ENCODE assay signal across 8 cellular contexts in the genomic region with DNA sequence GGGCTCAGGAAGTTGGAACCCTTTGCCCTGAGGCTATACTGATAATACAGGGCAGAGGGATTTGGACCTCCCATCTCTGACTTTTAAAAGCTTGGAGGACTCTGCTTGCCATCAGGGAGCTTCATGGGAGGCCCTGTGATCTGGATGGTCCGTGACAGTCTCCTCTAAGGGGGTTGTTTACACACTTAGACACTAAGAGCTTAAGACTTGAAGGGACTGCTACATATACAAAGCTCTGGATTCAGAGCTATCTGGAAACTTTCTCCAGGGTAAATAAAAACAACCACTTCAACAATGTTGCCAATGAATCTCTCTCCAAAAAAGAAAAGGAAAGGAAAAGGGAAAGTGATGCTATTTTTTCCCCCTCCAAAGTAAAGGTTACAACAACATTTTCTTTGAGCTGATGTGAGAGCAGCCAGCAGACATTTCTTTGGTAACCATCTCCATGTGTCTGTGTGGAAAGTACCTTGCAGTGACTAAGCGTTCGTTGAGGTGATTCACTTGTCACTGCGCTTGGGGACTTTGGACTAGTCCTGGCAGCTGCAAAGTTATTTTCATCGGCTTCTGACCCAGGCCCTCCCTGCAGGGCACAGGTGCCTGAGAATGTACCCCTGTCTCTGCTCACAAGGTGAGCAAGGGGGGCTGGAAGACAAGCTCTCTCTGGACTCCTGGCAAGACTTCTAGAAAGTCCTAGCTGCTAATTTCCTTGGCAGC.
DNase-seq lines count a peak whose midpoint lies in the region; ATAC-seq and TF ChIP-seq lines count a peak whose summit lies in the region.

No MANE protein-coding gene starts in this region.

- H3K79me2 ChIP-seq in GM23338 (replicated peaks; ENCODE audit: insufficient read depth) (no peaks in the 10 kb centered on the region), PC-3 (ENCODE audit: low read length) (no peaks in the 10 kb centered on the region)

- ATAC-seq in GM23338 (no peak), PC-3 (peak; percentile 9; the same call in 1 of the 2 replicates)

- no peak overlapping the region for H3K4me3 Mint-ChIP-seq in GM23338
- no peak overlapping the region for H3K4me3 Mint-ChIP-seq in activated naive CD4-positive, alpha-beta T cell treated with anti-CD3 and anti-CD28 coated beads, Interleukin-2, amount 10 ng/mL, durations not matched to agents 7 days and 5 days

- H3K27me3 ChIP-seq in GM23338 (ENCODE audit: insufficient read depth) (no peaks in the 10 kb centered on the region), PC-3 (ENCODE audit: low read length) (no peaks in the 10 kb centered on the region)

- intact Hi-C loops in PC-3 (cut with micrococcal nuclease), result loop anchor here (1.0 to 10.0 kb wide), 5 partner anchors 249 to 816 kb away; no protein-coding TSS in a partner anchor

- POLR2A ChIA-PET in PC-3 (lab: Charles Lee; ENCODE audit: unreplicated experiment), result interaction anchor here (0.6 kb wide), 2 partner anchors 305 to 408 kb away, joined by 4 to 5 read pairs; no protein-coding TSS in a partner anchor

- no peaks in the 10 kb centered on the region; the same call in 1 of the 2 replicates for H3F3A ChIP-seq in GM23338 (replicated peaks; ENCODE audit: low read depth)
- H3F3A ChIP-seq in PC-3 (ENCODE audit: low read length, unreplicated experiment), result peaks cover 6% of the 10 kb centered on the region

- H3K4me3 ChIP-seq in GM23338 (no peak overlapping the region), PC-3 (ENCODE audit: low read length) (no peak overlapping the region; the same call in 1 of the 2 replicates), foreskin fibroblast (ENCODE audit: low read depth in 1 of 2, low read length in 2 of 2) (no peak overlapping the region)

- no peak overlapping the region for H3K4me2 ChIP-seq in GM23338
- H3K4me2 ChIP-seq in PC-3 (ENCODE audit: low read length), result peak overlapping the region; percentile 63

- BruUV-seq in PC-3 (replicated peaks; lab: Mats Ljungman, UMichigan), result no TSS peak

- H3K27ac ChIP-seq in GM23338 (ENCODE audit: low read depth) (peak overlapping the region; percentile 88), PC-3 (ENCODE audit: low read length) (peak overlapping the region; percentile 99), substantia nigra (ENCODE audit: low read depth, low read length, poor library complexity, severe bottlenecking) (peak overlapping the region; percentile 85)

- H3K27me3 Mint-ChIP-seq in GM23338 (ENCODE audit: insufficient read depth, low read depth, poor library complexity), result peaks cover 6% of the 10 kb centered on the region
- no peaks in the 10 kb centered on the region for H3K27me3 Mint-ChIP-seq in activated naive CD4-positive, alpha-beta T cell treated with anti-CD3 and anti-CD28 coated beads, Interleukin-2, amount 10 ng/mL, durations not matched to agents 7 days and 5 days

- CTCF ChIA-PET in PC-3 (lab: Charles Lee), result no interaction called here
- CTCF ChIA-PET in activated naive CD4-positive, alpha-beta T cell treated with anti-CD3 and anti-CD28 coated beads, Interleukin-2, amount 10 ng/mL, durations not matched to agents 7 days and 5 days (lab: Charles Lee), result no interaction called here

- no peaks in the 10 kb centered on the region for H3K9me3 ChIP-seq in PC-3 (ENCODE audit: low read length)

- H3K9ac ChIP-seq in PC-3 (ENCODE audit: low read length), result peak overlapping the region; percentile 56

- H3K9me3 Mint-ChIP-seq in GM23338, result no peaks in the 10 kb centered on the region
- H3K9me3 Mint-ChIP-seq in activated naive CD4-positive, alpha-beta T cell treated with anti-CD3 and anti-CD28 coated beads, Interleukin-2, amount 10 ng/mL, durations not matched to agents 7 days and 5 days, result no peaks in the 10 kb centered on the region

- TF ChIP-seq CTCF in GM10266 (IDR thresholded peaks at IDR 0.05; ENCODE audit: control insufficient read depth, insufficient read depth, low read depth, missing control alignments), result no peak
- no peak for TF ChIP-seq CTCF in GM23338 (conservative IDR thresholded peaks at IDR 0.05; ENCODE audit: low read depth in 2 of 2)
- TF ChIP-seq CTCF in PC-3 (conservative IDR thresholded peaks at IDR 0.05; ENCODE audit: low read depth, low read length), result no peak
- TF ChIP-seq CTCF in foreskin fibroblast (IDR thresholded peaks at IDR 0.05; ENCODE audit: low read depth, low read length), result no peak

- peaks cover 20% of the 10 kb centered on the region for H3K4me1 Mint-ChIP-seq in GM23338
- no peaks in the 10 kb centered on the region for H3K4me1 Mint-ChIP-seq in activated naive CD4-positive, alpha-beta T cell treated with anti-CD3 and anti-CD28 coated beads, Interleukin-2, amount 10 ng/mL, durations not matched to agents 7 days and 5 days

- H3K27ac Mint-ChIP-seq in GM23338, result no peak overlapping the region
- H3K27ac Mint-ChIP-seq in activated naive CD4-positive, alpha-beta T cell treated with anti-CD3 and anti-CD28 coated beads, Interleukin-2, amount 10 ng/mL, durations not matched to agents 7 days and 5 days, result no peak overlapping the region

- no peaks in the 10 kb centered on the region for H3K36me3 ChIP-seq in GM23338 (ENCODE audit: insufficient read depth)
- H3K36me3 ChIP-seq in PC-3 (ENCODE audit: low read depth, low read length), result no peaks in the 10 kb centered on the region

- H3K9me2 ChIP-seq in GM23338 (ENCODE audit: insufficient read depth) (peaks cover 12% of the 10 kb centered on the region), PC-3 (replicated peaks; ENCODE audit: low read length) (no peaks in the 10 kb centered on the region)

- H4K20me1 ChIP-seq in GM23338 (replicated peaks; ENCODE audit: insufficient read depth) (no peaks in the 10 kb centered on the region), PC-3 (ENCODE audit: low read length) (no peaks in the 10 kb centered on the region)

- H3K36me3 Mint-ChIP-seq in GM23338 (ENCODE audit: low read depth), result no peaks in the 10 kb centered on the region
- H3K36me3 Mint-ChIP-seq in activated naive CD4-positive, alpha-beta T cell treated with anti-CD3 and anti-CD28 coated beads, Interleukin-2, amount 10 ng/mL, durations not matched to agents 7 days and 5 days, result no peaks in the 10 kb centered on the region

- H3K4me1 ChIP-seq in GM23338 (ENCODE audit: insufficient read depth), result peaks cover 30% of the 10 kb centered on the region
- peaks cover 59% of the 10 kb centered on the region for H3K4me1 ChIP-seq in PC-3 (ENCODE audit: insufficient read depth, low read length)

- DNase-seq in GM10266 (ENCODE audit: extremely low spot score), result peak; percentile 42
- DNase-seq in GM23338 (ENCODE audit: low spot score), result peak; percentile 4
- DNase-seq in PC-3, result peak; percentile 65
- DNase-seq in foreskin fibroblast, result peak; percentile 66 to 79
- DNase-seq in substantia nigra (lab: John Stamatoyannopoulos, UW), result peak in 1 of 49 donors; percentile 6
- DNase-seq in NCI-H510A (lab: John Stamatoyannopoulos, UW), result no peak
- DNase-seq in activated naive CD4-positive, alpha-beta T cell treated with anti-CD3 and anti-CD28 coated beads, Interleukin-2, amount 10 ng/mL, durations not matched to agents 7 days and 5 days, result no peak
- DNase-seq in DMS114 treated with DMSO at 0.1 percent for 48 hours (lab: John Stamatoyannopoulos, UW; ENCODE audit: unreplicated experiment), result no peak

- H2AFZ ChIP-seq in GM23338 (no peak overlapping the region; the same call in 1 of the 2 replicates), PC-3 (ENCODE audit: low read length) (no peak overlapping the region)

TF ChIP-seq in GM23338, 12 proteins besides CTCF, POLR2A, EP300 and RAD21 (continues in another document):
- TF ChIP-seq STAT1 (IDR thresholded peaks at IDR 0.05; ENCODE audit: unreplicated experiment) (no peak), EZH2 (IDR thresholded peaks at IDR 0.05; ENCODE audit: low read depth, unreplicated experiment) (no peak)
- TF ChIP-seq, protein P1, sequence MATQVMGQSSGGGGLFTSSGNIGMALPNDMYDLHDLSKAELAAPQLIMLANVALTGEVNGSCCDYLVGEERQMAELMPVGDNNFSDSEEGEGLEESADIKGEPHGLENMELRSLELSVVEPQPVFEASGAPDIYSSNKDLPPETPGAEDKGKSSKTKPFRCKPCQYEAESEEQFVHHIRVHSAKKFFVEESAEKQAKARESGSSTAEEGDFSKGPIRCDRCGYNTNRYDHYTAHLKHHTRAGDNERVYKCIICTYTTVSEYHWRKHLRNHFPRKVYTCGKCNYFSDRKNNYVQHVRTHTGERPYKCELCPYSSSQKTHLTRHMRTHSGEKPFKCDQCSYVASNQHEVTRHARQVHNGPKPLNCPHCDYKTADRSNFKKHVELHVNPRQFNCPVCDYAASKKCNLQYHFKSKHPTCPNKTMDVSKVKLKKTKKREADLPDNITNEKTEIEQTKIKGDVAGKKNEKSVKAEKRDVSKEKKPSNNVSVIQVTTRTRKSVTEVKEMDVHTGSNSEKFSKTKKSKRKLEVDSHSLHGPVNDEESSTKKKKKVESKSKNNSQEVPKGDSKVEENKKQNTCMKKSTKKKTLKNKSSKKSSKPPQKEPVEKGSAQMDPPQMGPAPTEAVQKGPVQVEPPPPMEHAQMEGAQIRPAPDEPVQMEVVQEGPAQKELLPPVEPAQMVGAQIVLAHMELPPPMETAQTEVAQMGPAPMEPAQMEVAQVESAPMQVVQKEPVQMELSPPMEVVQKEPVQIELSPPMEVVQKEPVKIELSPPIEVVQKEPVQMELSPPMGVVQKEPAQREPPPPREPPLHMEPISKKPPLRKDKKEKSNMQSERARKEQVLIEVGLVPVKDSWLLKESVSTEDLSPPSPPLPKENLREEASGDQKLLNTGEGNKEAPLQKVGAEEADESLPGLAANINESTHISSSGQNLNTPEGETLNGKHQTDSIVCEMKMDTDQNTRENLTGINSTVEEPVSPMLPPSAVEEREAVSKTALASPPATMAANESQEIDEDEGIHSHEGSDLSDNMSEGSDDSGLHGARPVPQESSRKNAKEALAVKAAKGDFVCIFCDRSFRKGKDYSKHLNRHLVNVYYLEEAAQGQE (IDR thresholded peaks at IDR 0.05; ENCODE audit: unreplicated experiment), result no peak

Comparison
In these comparisons a context has a peak if more than half of its experiments do, and no peak if none do; other contexts are left out.
1. DNase-seq: peak in GM10266 (single experiment), GM23338 (single experiment), PC-3 (single experiment) and foreskin fibroblast (2 of 2); none in NCI-H510A (single experiment), activated naive CD4-positive, alpha-beta T cell treated with anti-CD3 and anti-CD28 coated beads, Interleukin-2, amount 10 ng/mL, durations not matched to agents 7 days and 5 days (single experiment) and DMS114 treated with DMSO at 0.1 percent for 48 hours (single experiment).
2. Peak in every context shown above with its lines, with median percentiles within 50 percentile points of each other: H3K27ac ChIP-seq.